ENCODE assay signal across 1 cellular context in the genomic region with DNA sequence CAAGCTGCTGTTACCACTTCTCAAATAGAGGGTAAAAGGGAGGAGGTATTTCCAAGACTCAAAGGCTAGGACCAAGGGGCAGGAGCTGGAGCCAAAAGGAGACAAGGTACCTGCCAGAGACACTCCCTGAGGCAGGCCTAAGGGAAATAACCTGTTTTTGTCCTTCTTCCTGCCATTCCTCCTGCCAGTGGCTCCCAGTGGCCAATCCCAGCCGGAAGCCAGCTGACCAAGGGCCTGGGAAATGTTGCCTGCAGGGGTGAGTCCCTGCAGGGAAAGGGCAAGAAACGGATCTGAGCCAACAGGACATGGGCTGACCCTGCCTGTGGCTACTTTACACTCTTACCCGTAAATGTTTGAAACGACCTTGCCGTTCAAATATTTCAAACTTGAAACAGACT.
A peak's percentile ranks its signal among the peaks of the same experiment; 100 is the strongest.
TF ChIP-seq lines count a peak whose summit lies in the region.

No MANE protein-coding gene starts in this region.

TF ChIP-seq in HepG2, 621 proteins besides CTCF, POLR2A, EP300 and RAD21:
- TF ChIP-seq, protein P1, sequence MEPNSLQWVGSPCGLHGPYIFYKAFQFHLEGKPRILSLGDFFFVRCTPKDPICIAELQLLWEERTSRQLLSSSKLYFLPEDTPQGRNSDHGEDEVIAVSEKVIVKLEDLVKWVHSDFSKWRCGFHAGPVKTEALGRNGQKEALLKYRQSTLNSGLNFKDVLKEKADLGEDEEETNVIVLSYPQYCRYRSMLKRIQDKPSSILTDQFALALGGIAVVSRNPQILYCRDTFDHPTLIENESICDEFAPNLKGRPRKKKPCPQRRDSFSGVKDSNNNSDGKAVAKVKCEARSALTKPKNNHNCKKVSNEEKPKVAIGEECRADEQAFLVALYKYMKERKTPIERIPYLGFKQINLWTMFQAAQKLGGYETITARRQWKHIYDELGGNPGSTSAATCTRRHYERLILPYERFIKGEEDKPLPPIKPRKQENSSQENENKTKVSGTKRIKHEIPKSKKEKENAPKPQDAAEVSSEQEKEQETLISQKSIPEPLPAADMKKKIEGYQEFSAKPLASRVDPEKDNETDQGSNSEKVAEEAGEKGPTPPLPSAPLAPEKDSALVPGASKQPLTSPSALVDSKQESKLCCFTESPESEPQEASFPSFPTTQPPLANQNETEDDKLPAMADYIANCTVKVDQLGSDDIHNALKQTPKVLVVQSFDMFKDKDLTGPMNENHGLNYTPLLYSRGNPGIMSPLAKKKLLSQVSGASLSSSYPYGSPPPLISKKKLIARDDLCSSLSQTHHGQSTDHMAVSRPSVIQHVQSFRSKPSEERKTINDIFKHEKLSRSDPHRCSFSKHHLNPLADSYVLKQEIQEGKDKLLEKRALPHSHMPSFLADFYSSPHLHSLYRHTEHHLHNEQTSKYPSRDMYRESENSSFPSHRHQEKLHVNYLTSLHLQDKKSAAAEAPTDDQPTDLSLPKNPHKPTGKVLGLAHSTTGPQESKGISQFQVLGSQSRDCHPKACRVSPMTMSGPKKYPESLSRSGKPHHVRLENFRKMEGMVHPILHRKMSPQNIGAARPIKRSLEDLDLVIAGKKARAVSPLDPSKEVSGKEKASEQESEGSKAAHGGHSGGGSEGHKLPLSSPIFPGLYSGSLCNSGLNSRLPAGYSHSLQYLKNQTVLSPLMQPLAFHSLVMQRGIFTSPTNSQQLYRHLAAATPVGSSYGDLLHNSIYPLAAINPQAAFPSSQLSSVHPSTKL (CRISPR knock-in tag; IDR thresholded peaks at IDR 0.05), result no peak
- TF ChIP-seq, protein P2, sequence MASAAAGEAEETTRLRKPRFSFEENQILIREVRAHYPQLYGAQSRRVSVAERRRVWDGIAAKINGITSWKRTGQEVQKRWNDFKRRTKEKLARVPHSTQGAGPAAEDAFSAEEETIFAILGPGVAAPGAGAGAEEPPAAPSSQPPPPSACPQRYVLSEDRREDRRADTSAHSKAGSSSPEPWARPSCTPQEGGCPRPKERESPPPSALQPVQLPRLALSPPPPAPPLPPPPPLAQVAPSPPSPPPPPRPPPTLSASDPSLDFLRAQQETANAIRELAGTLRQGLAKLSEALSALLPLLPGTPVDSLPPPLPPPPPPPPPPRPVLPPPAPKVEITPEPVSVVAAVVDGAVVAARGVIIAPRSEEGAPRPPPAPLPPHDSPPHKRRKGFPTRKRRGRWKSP (CRISPR knock-in tag; IDR thresholded peaks at IDR 0.05), result no peak
- TF ChIP-seq RFX3 (CRISPR knock-in tag; IDR thresholded peaks at IDR 0.05), result no peak
- TF ChIP-seq ZNF660 (CRISPR knock-in tag; IDR thresholded peaks at IDR 0.05; ENCODE audit: borderline replicate concordance, low read depth), result no peak
- no peak for TF ChIP-seq ZBTB38 (CRISPR knock-in tag; IDR thresholded peaks at IDR 0.05)
- no peak for TF ChIP-seq SP2 (CRISPR knock-in tag; IDR thresholded peaks at IDR 0.05)
- peak; percentile 91 for TF ChIP-seq ZSCAN25 (CRISPR knock-in tag; IDR thresholded peaks at IDR 0.05)
